ENCODE assay signal across 8 cellular contexts in genomic region chr17:18411377-18411864, GRCh38. TPM values are rescaled to one million over a fixed set of nuclear protein-coding genes. Genes with fewer than 3 reads are reported as not detected.
A peak's percentile ranks its signal among the peaks of the same experiment; 100 is the strongest.
DNase-seq lines count a peak whose midpoint lies in the region; ATAC-seq and TF ChIP-seq lines count a peak whose summit lies in the region.
"Not testable (repeated sequence)": the region's sequence is repeated elsewhere in the genome, so short reads cannot be mapped to it uniquely, and the experiment has no call there.

No MANE protein-coding gene starts in this region.

- not testable (repeated sequence) for H4K20me1 ChIP-seq in BLaER1 treated with 17β-estradiol and CSF1 and Interleukin-3, amounts not matched to agents 10 nM and 100 nM; OCI-LY1 (ENCODE audit: insufficient read depth, low read length)

- ATAC-seq in activated CD8-positive, alpha-beta memory T cell treated with anti-CD3 and anti-CD28 coated beads, Interleukin-2, amount 10 ng/mL, durations not matched to agents 7 days and 5 days: peak; percentile 42

- H3K4me3 Mint-ChIP-seq in activated CD8-positive, alpha-beta memory T cell treated with anti-CD3 and anti-CD28 coated beads, Interleukin-2, amount 10 ng/mL, durations not matched to agents 7 days and 5 days: peak overlapping the region; percentile 87

- H2AK5ac ChIP-seq in neuronal stem cell (ENCODE audit: low read depth, low read length): not testable (repeated sequence)

- not testable (repeated sequence) for H3K9me3 Mint-ChIP-seq in activated CD8-positive, alpha-beta memory T cell treated with anti-CD3 and anti-CD28 coated beads, Interleukin-2, amount 10 ng/mL, durations not matched to agents 7 days and 5 days (ENCODE audit: low read depth)

- H3K9me3 ChIP-seq in BLaER1 treated with 17β-estradiol and CSF1 and Interleukin-3, amounts not matched to agents 10 nM and 100 nM (replicated peaks in 1 of 11); OCI-LY1 (ENCODE audit: low read length); right atrium auricular region; neuronal stem cell (replicated peaks in 1 of 2; ENCODE audit: control insufficient read depth in 2 of 2, insufficient read depth in 1 of 2, low read depth in 1 of 2, low read length in 2 of 2): not testable (repeated sequence)

- not testable (repeated sequence) for H3K36me3 ChIP-seq in BLaER1 treated with 17β-estradiol and CSF1 and Interleukin-3, amounts not matched to agents 10 nM and 100 nM; OCI-LY1 (ENCODE audit: insufficient read depth, low read length); right atrium auricular region; neuronal stem cell (replicated peaks in 1 of 2; ENCODE audit: control insufficient read depth in 2 of 2, insufficient read depth in 2 of 2, low read length in 2 of 2)

- H2BK15ac ChIP-seq in neuronal stem cell (ENCODE audit: low read length): not testable (repeated sequence)

- H4K91ac ChIP-seq in neuronal stem cell (ENCODE audit: low read depth, low read length, poor library complexity): peak overlapping the region; percentile 85

- peak overlapping the region; percentile 51 to 87 (median 83); a peak in 19 of 22 replicates for H3K9ac ChIP-seq in BLaER1 treated with 17β-estradiol and CSF1 and Interleukin-3, amounts not matched to agents 10 nM and 100 nM
- H3K9ac ChIP-seq in OCI-LY1 (ENCODE audit: low read length) (peak overlapping the region; percentile 58; the same call in 1 of the 2 replicates), neuronal stem cell (ENCODE audit: low read depth, low read length, poor library complexity) (peak overlapping the region; percentile 84)

- H3K9me2 ChIP-seq in OCI-LY1 (ENCODE audit: low read depth, low read length): not testable (repeated sequence)

- not testable (repeated sequence) for H3K14ac ChIP-seq in neuronal stem cell (ENCODE audit: low read length)

- not testable (repeated sequence) for H3K79me1 ChIP-seq in neuronal stem cell (ENCODE audit: low read depth, low read length)

- H2BK120ac ChIP-seq in neuronal stem cell (ENCODE audit: low read depth, low read length): not testable (repeated sequence)

- H4K8ac ChIP-seq in neuronal stem cell (ENCODE audit: low read depth, low read length): not testable (repeated sequence)

- not testable (repeated sequence) for H2BK12ac ChIP-seq in neuronal stem cell (ENCODE audit: low read length)

- H3K27ac ChIP-seq in BLaER1 treated with 17β-estradiol and CSF1 and Interleukin-3, amounts not matched to agents 10 nM and 100 nM: peak overlapping the region in 10 of 11 experiments; percentile 44 to 87 (median 84); a peak in 19 of 22 replicates
- not testable (repeated sequence) for H3K27ac ChIP-seq in OCI-LY1 (ENCODE audit: low read depth, low read length, poor library complexity, severe bottlenecking)
- H3K27ac ChIP-seq in right atrium auricular region (peak overlapping the region; percentile 45 to 48), neuronal stem cell (replicated peaks; ENCODE audit: low read length) (peak overlapping the region; percentile 92)

- peak overlapping the region in 9 of 11 experiments; percentile 37 to 72 (median 44); a peak in 13 of 22 replicates for H3K4me2 ChIP-seq in BLaER1 treated with 17β-estradiol and CSF1 and Interleukin-3, amounts not matched to agents 10 nM and 100 nM
- peak overlapping the region; percentile 42; the same call in 1 of the 2 replicates for H3K4me2 ChIP-seq in OCI-LY1 (ENCODE audit: low read length)
- H3K4me2 ChIP-seq in neuronal stem cell (ENCODE audit: insufficient read depth, low read length, poor library complexity, severe bottlenecking): peak overlapping the region; percentile 45

- not testable (repeated sequence) for TF ChIP-seq CTCF in OCI-LY1 (IDR thresholded peaks at IDR 0.05; ENCODE audit: low read length); right atrium auricular region (IDR thresholded peaks at IDR 0.05)

- peak overlapping the region; percentile 54 for H3K27ac Mint-ChIP-seq in activated CD8-positive, alpha-beta memory T cell treated with anti-CD3 and anti-CD28 coated beads, Interleukin-2, amount 10 ng/mL, durations not matched to agents 7 days and 5 days

- CTCF ChIA-PET in HEK293T (lab: Yijun Ruan, JAX); activated CD8-positive, alpha-beta memory T cell treated with anti-CD3 and anti-CD28 coated beads, Interleukin-2, amount 10 ng/mL, durations not matched to agents 7 days and 5 days (lab: Charles Lee): not testable (repeated sequence)

- peak overlapping the region; percentile 75 for H2BK5ac ChIP-seq in neuronal stem cell (ENCODE audit: low read length)

- not testable (repeated sequence) for H3K23ac ChIP-seq in neuronal stem cell (ENCODE audit: low read depth, low read length, poor library complexity)

- not testable (repeated sequence) for DNase-seq in HEK293T (ENCODE audit: extremely low spot score); activated CD8-positive, alpha-beta memory T cell treated with anti-CD3 and anti-CD28 coated beads, Interleukin-2, amount 10 ng/mL, durations not matched to agents 7 days and 5 days
- DNase-seq in cerebellar cortex (ENCODE audit: low spot score): peak; percentile 36
- DNase-seq in right atrium auricular region (ENCODE audit: low spot score): peak; percentile 32
- DNase-seq in neuronal stem cell (ENCODE audit: low spot score): peak; percentile 2
- DNase-seq in stimulated activated CD8-positive, alpha-beta memory T cell treated with anti-CD3 and anti-CD28 coated beads, Interleukin-15, amount 100 ng/mL, for 1 hour (ENCODE audit: low read depth): peak; percentile 1

- H3K4me1 Mint-ChIP-seq in activated CD8-positive, alpha-beta memory T cell treated with anti-CD3 and anti-CD28 coated beads, Interleukin-2, amount 10 ng/mL, durations not matched to agents 7 days and 5 days: peaks cover 17% of the 10 kb centered on the region

- not testable (repeated sequence) for H3K36me3 Mint-ChIP-seq in activated CD8-positive, alpha-beta memory T cell treated with anti-CD3 and anti-CD28 coated beads, Interleukin-2, amount 10 ng/mL, durations not matched to agents 7 days and 5 days

- H3F3A ChIP-seq in OCI-LY1 (ENCODE audit: insufficient read depth, low read length): not testable (repeated sequence)

- H3K27me3 ChIP-seq in BLaER1 treated with 17β-estradiol and CSF1 and Interleukin-3, amounts not matched to agents 10 nM and 100 nM; OCI-LY1 (ENCODE audit: insufficient read depth, low read length); right atrium auricular region; neuronal stem cell (ENCODE audit: control insufficient read depth in 3 of 3, insufficient read depth in 3 of 3, low read depth in 1 of 3, low read length in 3 of 3): not testable (repeated sequence)

- H3K4ac ChIP-seq in neuronal stem cell (ENCODE audit: low read length): not testable (repeated sequence)

- POLR2A ChIA-PET in HEK293T (lab: Yijun Ruan, JAX): not testable (repeated sequence)

- not testable (repeated sequence) for H3K27me3 Mint-ChIP-seq in activated CD8-positive, alpha-beta memory T cell treated with anti-CD3 and anti-CD28 coated beads, Interleukin-2, amount 10 ng/mL, durations not matched to agents 7 days and 5 days

- H3K4me3 ChIP-seq in BLaER1 treated with 17β-estradiol and CSF1 and Interleukin-3, amounts not matched to agents 10 nM and 100 nM: peak overlapping the region; percentile 53 to 73 (median 66)
- H3K4me3 ChIP-seq in OCI-LY1 (ENCODE audit: low read depth, low read length, poor library complexity, severe bottlenecking): peak overlapping the region; percentile 58
- peak overlapping the region; percentile 46 to 52 for H3K4me3 ChIP-seq in right atrium auricular region
- peak overlapping the region; percentile 67 to 83 for H3K4me3 ChIP-seq in neuronal stem cell (ENCODE audit: low read length in 2 of 2)

- peak overlapping the region; percentile 87 for H3K18ac ChIP-seq in neuronal stem cell (ENCODE audit: low read length)

- WGBS in neuronal stem cell (ENCODE audit: extremely low coverage in 2 of 2, insufficient read length in 2 of 2, insufficient replicate concordance in 1 of 2), 2 donors: no CpG with 5 or more reads among the region's 25 CpGs

- peaks cover 4 to 19% (median 15%) of the 10 kb centered on the region in 10 experiments; a peak in 17 of 20 replicates for H3K4me1 ChIP-seq in BLaER1 treated with 17β-estradiol and CSF1 and Interleukin-3, amounts not matched to agents 10 nM and 100 nM
- H3K4me1 ChIP-seq in OCI-LY1 (ENCODE audit: insufficient read depth, low read length, severe bottlenecking): peaks cover 10% of the 10 kb centered on the region
- not testable (repeated sequence) for H3K4me1 ChIP-seq in right atrium auricular region; neuronal stem cell (ENCODE audit: control insufficient read depth in 2 of 2, insufficient read depth in 1 of 2, low read depth in 1 of 2, low read length in 2 of 2)

- H3K79me2 ChIP-seq in OCI-LY1 (ENCODE audit: insufficient read depth, low read length): not testable (repeated sequence)

- H2AFZ ChIP-seq in OCI-LY1 (ENCODE audit: low read length): not testable (repeated sequence)
- H2AFZ ChIP-seq in neuronal stem cell (ENCODE audit: low read length): peak overlapping the region; percentile 74

TF ChIP-seq in HEK293T, 16 proteins besides CTCF, POLR2A, EP300 and RAD21:
- TF ChIP-seq L3MBTL2 (conservative IDR thresholded peaks at IDR 0.05): peak; percentile 70
TF ChIP-seq in HEK293T: peak in this region for 1; not testable (repeated sequence) for 15.

RNA-seq across cellular contexts. Expression of gene EVPLL, which starts 33.8 kb away (rescaled TPM):
- total RNA-seq in activated CD8-positive, alpha-beta memory T cell treated with anti-CD3 and anti-CD28 coated beads, Interleukin-2, amount 10 ng/mL, durations not matched to agents 7 days and 5 days: not detected
- not detected for total RNA-seq in right atrium auricular region
- polyA plus RNA-seq in neuronal stem cell (2013, experiment 1 of 2): not detected
- not detected for polyA plus RNA-seq in neuronal stem cell (2013, experiment 2 of 2)

RNA-seq across cellular contexts. Expression of gene SHMT1, which starts 48.1 kb away (rescaled TPM):
- 10 to 100 TPM; 60.3 to 66.5 TPM for total RNA-seq in activated CD8-positive, alpha-beta memory T cell treated with anti-CD3 and anti-CD28 coated beads, Interleukin-2, amount 10 ng/mL, durations not matched to agents 7 days and 5 days
- 1 to 10 TPM; 5.1 to 8.5 TPM for total RNA-seq in right atrium auricular region
- 24.6 TPM for polyA plus RNA-seq in neuronal stem cell (2013, experiment 1 of 2)
- polyA plus RNA-seq in neuronal stem cell (2013, experiment 2 of 2): 24.0 TPM

Comparison
In these comparisons a context has a peak if more than half of its experiments do, and no peak if none do; other contexts are left out.
1. RNA of gene SHMT1, which starts 48.1 kb away (total RNA-seq): 60.3 to 66.5 TPM in activated CD8-positive, alpha-beta memory T cell treated with anti-CD3 and anti-CD28 coated beads, Interleukin-2, amount 10 ng/mL, durations not matched to agents 7 days and 5 days; 5.1 to 8.5 TPM in right atrium auricular region; every median in the first group is over 4 times any median in the second.
2. Peak in every context shown above with its lines, with median percentiles within 50 percentile points of each other: H3K4me2 ChIP-seq, H3K4me3 ChIP-seq and H3K9ac ChIP-seq.